In genomic region chr18:57859314-57859713, GRCh38 we compare ENCODE assay signal across 9 cellular contexts. TPM values are rescaled to one million over a fixed set of nuclear protein-coding genes. Genes with fewer than 3 reads are reported as not detected.
DNase-seq lines count a peak whose midpoint lies in the region; ATAC-seq, FAIRE-seq and TF ChIP-seq lines count a peak whose summit lies in the region.
"Had no signal": no experiment of that assay in that cellular context is flagged by ENCODE, and none has a peak within 500 bp of the region (broad histone marks: within the 10 kb centered on the region; RNA-seq: fewer than 3 reads in every experiment).

No MANE protein-coding gene starts in this region.

- no peaks in the 10 kb centered on the region for H3K27me3 Mint-ChIP-seq in osteocyte (ENCODE audit: unreplicated experiment)

- in situ Hi-C loops in GM12878 (cut with MboI), result no loop called here

- H3K9me3 ChIP-seq in GM12878 (replicated peaks; ENCODE audit: control insufficient read depth, insufficient read depth, low read length), result no peaks in the 10 kb centered on the region; the same call in 2 of the 3 replicates

- H4K20me1 ChIP-seq in GM12878 (ENCODE audit: control insufficient read depth, insufficient read depth), result no peaks in the 10 kb centered on the region

- DNase-seq in ELF-1 (ENCODE audit: low read depth, low spot score) (peak; percentile 11), LNCaP clone FGC (ENCODE audit: low read depth) (no peak), GM12878 (ENCODE audit: low read depth, low spot score) (no peak), osteocyte (ENCODE audit: extremely low spot score, unreplicated experiment) (no peak), NCI-H446 treated with DMSO at 0.1 percent for 48 hours (lab: John Stamatoyannopoulos, UW) (no peak), pons (ENCODE audit: low spot score) (no peak), DMS114 treated with DMSO at 0.1 percent for 48 hours (lab: John Stamatoyannopoulos, UW; ENCODE audit: unreplicated experiment) (no peak)

- TF ChIP-seq EP300 in GM12878 (IDR thresholded peaks at IDR 0.05; ENCODE audit: borderline replicate concordance in 1 of 2, control insufficient read depth in 1 of 2, low read depth in 2 of 2, low read length in 2 of 2), result no peak

- CTCF ChIA-PET in GM12878 (lab: Yijun Ruan, JAX), result interaction anchor here (1.0 to 1.8 kb wide), 10 partner anchors 14 to 301 kb away, joined by 3 to 8 read pairs (median 4); no protein-coding TSS in a partner anchor

- H3K9ac ChIP-seq in GM12878 (ENCODE audit: control insufficient read depth, insufficient read depth, low read length), result no peak overlapping the region

- peak; percentile 98 for FAIRE-seq in GM12878 (lab: Jason Lieb, UNC)

- peak; percentile 80 for ATAC-seq in GM19452 (IDR thresholded peaks at IDR 0.05; ENCODE audit: unreplicated experiment)
- ATAC-seq in GM12878, result peak; percentile 88

- H3K27ac Mint-ChIP-seq in osteocyte (ENCODE audit: unreplicated experiment), result no peak overlapping the region

- no peaks in the 10 kb centered on the region for H3K36me3 ChIP-seq in GM12878 (ENCODE audit: control insufficient read depth in 2 of 2, insufficient read depth in 2 of 2, low read length in 1 of 2)

- H3K4me3 Mint-ChIP-seq in osteocyte (ENCODE audit: unreplicated experiment), result no peak overlapping the region

- H3K27me3 ChIP-seq in GM12878 (replicated peaks in 1 of 2; ENCODE audit: control insufficient read depth in 2 of 2, insufficient read depth in 2 of 2, low read length in 1 of 2), result peaks cover 0 to 5% of the 10 kb centered on the region in 2 experiments

- H3K36me3 Mint-ChIP-seq in osteocyte (ENCODE audit: unreplicated experiment), result no peaks in the 10 kb centered on the region

- no peaks in the 10 kb centered on the region for H3K79me2 ChIP-seq in GM12878 (ENCODE audit: control insufficient read depth, insufficient read depth, low read length)

- no peaks in the 10 kb centered on the region for H3K9me3 Mint-ChIP-seq in osteocyte (ENCODE audit: unreplicated experiment)

- POLR2A ChIA-PET in GM12878 (lab: Charles Lee), result no interaction called here

- H2AFZ ChIP-seq in GM12878 (ENCODE audit: control insufficient read depth, low read depth, low read length), result no peak overlapping the region

- no TSS peak for BruUV-seq in GM12878 (replicated peaks; lab: Mats Ljungman, UMichigan)

- no peaks in the 10 kb centered on the region for H3K4me1 ChIP-seq in GM12878 (ENCODE audit: control insufficient read depth, insufficient read depth, low read length)

- SMC1A ChIA-PET in GM12878 (lab: Charles Lee; ENCODE audit: uncharacterized antibody, unreplicated experiment), result interaction anchor here (1.0 to 3.9 kb wide), 4 partner anchors 52 to 229 kb away, joined by 3 to 24 read pairs (median 4); no protein-coding TSS in a partner anchor

- TF ChIP-seq POLR2A in GM12878 (IDR thresholded peaks at IDR 0.05; ENCODE audit: low read depth, low read length), result no peak

- intact Hi-C loops in GM12878 (cut with micrococcal nuclease; ENCODE audit: unreplicated experiment), result loop anchor here (5.0 kb wide), 1 partner anchor 227 kb away; no protein-coding TSS in a partner anchor

- peak; percentile 73 for TF ChIP-seq RAD21 in GM12878 (IDR thresholded peaks at IDR 0.05; ENCODE audit: insufficient read depth, low read depth, low read length)

- H3K4me3 ChIP-seq in LNCaP clone FGC (ENCODE audit: low read depth, low read length) (no peak overlapping the region), GM12878 (no peak overlapping the region)

- H3K4me2 ChIP-seq in GM12878 (ENCODE audit: control insufficient read depth, insufficient read depth), result no peak overlapping the region

- H3K27ac ChIP-seq in GM12878 (ENCODE audit: control insufficient read depth, insufficient read depth), result no peak overlapping the region

- RAD21 ChIA-PET in GM12878 (lab: Charles Lee; ENCODE audit: unreplicated experiment), result interaction anchor here (1.1 to 1.4 kb wide), 2 partner anchors 15 to 228 kb away, joined by 3 to 9 read pairs; no protein-coding TSS in a partner anchor

- no peaks in the 10 kb centered on the region for H3K4me1 Mint-ChIP-seq in osteocyte (ENCODE audit: unreplicated experiment)

- TF ChIP-seq CTCF in LNCaP clone FGC (IDR thresholded peaks at IDR 0.05; ENCODE audit: control insufficient read depth, extremely low read depth, insufficient read depth) (peak; percentile 37; the same call in 1 of the 2 replicates), GM12878 (IDR thresholded peaks at IDR 0.05 in 2 of 3, conservative IDR thresholded peaks at IDR 0.05 in 1 of 3; ENCODE audit: control insufficient read depth in 2 of 3, extremely low read depth in 1 of 3, insufficient read depth in 1 of 3, low read depth in 3 of 3, low read length in 3 of 3) (peak; percentile 55 to 69 (median 68)), osteocyte (IDR thresholded peaks at IDR 0.05) (peak; percentile 38)

TF ChIP-seq in GM12878, 131 proteins besides CTCF, POLR2A, EP300 and RAD21:
- TF ChIP-seq MLLT1 (IDR thresholded peaks at IDR 0.05) (no peak), SMC3 (IDR thresholded peaks at IDR 0.05; ENCODE audit: borderline replicate concordance, low read length) (peak; percentile 52; the same call in 1 of the 2 replicates), POLR2AphosphoS2 (IDR thresholded peaks at IDR 0.05; ENCODE audit: low read depth, low read length) (no peak), BRCA1 (IDR thresholded peaks at IDR 0.05; ENCODE audit: low read depth, low read length) (no peak), FOXM1 (IDR thresholded peaks at IDR 0.05; ENCODE audit: low read depth, low read length) (no peak)
- TF ChIP-seq, protein P1, sequence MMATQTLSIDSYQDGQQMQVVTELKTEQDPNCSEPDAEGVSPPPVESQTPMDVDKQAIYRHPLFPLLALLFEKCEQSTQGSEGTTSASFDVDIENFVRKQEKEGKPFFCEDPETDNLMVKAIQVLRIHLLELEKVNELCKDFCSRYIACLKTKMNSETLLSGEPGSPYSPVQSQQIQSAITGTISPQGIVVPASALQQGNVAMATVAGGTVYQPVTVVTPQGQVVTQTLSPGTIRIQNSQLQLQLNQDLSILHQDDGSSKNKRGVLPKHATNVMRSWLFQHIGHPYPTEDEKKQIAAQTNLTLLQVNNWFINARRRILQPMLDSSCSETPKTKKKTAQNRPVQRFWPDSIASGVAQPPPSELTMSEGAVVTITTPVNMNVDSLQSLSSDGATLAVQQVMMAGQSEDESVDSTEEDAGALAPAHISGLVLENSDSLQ (IDR thresholded peaks at IDR 0.05), result no peak

RNA-seq across cellular contexts. Expression of gene ATP8B1, which starts 56.2 kb away (rescaled TPM):
- 0.96 and 1.5 TPM in 2 replicates for total RNA-seq in GM12878 (2013; cell fraction: nucleolus; rRNA removed)
- total RNA-seq in GM12878 (2014; rRNA removed) (under 0.01 and 0.06 TPM in 2 replicates), GM12878 (2014; rRNA removed; fragmentation: Illumina TruSeq; extraction: Trizol) (0.09 and 0.18 TPM in 2 replicates), GM12878 (2021) (0.16 and 0.23 TPM in 2 replicates), osteocyte (38.5 and 38.7 TPM in 2 replicates)
- polyA plus RNA-seq in GM12878 (2011; ENCODE audit: low read depth), result 0.13 TPM
- polyA plus RNA-seq in GM12878 (2011; rRNA removed) (0.37 and 0.78 TPM in 2 replicates), GM12878 (2014; fragmentation: Illumina TruSeq; extraction: Trizol) (0.08 and 0.21 TPM in 2 replicates), GM12878 (2014; fragmentation: Nextera tagmentation; extraction: Ambion mirVana) (under 1 TPM; 0.03 to 0.05 TPM), GM12878 (2014; rRNA removed) (0.04 and 0.12 TPM in 2 replicates), GM12878 (2016; fragmentation: Nextera tagmentation; extraction: Ambion mirVana) (under 1 TPM; 0.10 to 0.36 TPM)
- 0.31 and 0.38 TPM in 2 replicates for polyA plus RNA-seq in GM12878 (2011; cell fraction: cytosol; rRNA removed)
- 0.44 and 0.72 TPM in 2 replicates for polyA plus RNA-seq in GM12878 (2011; cell fraction: nucleus; rRNA removed)
- 0.43 and 0.48 TPM in 2 replicates for polyA plus RNA-seq in GM12878 (2012)
- 0.72 and 2.6 TPM in 2 replicates for polyA minus RNA-seq in GM12878 (2011; rRNA and poly(A)+ RNA removed)
- 1.7 TPM in 1 of 2 replicates, not detected in the other for polyA minus RNA-seq in GM12878 (2011; cell fraction: cytosol; rRNA and poly(A)+ RNA removed)
- 0.12 and 0.57 TPM in 2 replicates for polyA minus RNA-seq in GM12878 (2011; cell fraction: nucleus; rRNA and poly(A)+ RNA removed)
- total RNA-seq: T-helper 2 cell treated with Interferon-gamma antibody and Interleukin-4, amounts not matched to agents 100 ng/mL and 5 ng/mL, for 36 hours had no signal

Comparison
In these comparisons a context has a peak if more than half of its experiments do, and no peak if none do; other contexts are left out.
1. RNA of gene ATP8B1, which starts 56.2 kb away (total RNA-seq): 38.5 to 38.7 TPM in osteocyte; under 0.01 to 1.5 TPM in GM12878; every median in the first group is over 10 times any median in the second.
2. Peak in every context shown above with its lines, with median percentiles within 50 percentile points of each other: CTCF ChIP-seq.